Comparison of ENCODE assay signal across 15 cellular contexts in the genomic region with DNA sequence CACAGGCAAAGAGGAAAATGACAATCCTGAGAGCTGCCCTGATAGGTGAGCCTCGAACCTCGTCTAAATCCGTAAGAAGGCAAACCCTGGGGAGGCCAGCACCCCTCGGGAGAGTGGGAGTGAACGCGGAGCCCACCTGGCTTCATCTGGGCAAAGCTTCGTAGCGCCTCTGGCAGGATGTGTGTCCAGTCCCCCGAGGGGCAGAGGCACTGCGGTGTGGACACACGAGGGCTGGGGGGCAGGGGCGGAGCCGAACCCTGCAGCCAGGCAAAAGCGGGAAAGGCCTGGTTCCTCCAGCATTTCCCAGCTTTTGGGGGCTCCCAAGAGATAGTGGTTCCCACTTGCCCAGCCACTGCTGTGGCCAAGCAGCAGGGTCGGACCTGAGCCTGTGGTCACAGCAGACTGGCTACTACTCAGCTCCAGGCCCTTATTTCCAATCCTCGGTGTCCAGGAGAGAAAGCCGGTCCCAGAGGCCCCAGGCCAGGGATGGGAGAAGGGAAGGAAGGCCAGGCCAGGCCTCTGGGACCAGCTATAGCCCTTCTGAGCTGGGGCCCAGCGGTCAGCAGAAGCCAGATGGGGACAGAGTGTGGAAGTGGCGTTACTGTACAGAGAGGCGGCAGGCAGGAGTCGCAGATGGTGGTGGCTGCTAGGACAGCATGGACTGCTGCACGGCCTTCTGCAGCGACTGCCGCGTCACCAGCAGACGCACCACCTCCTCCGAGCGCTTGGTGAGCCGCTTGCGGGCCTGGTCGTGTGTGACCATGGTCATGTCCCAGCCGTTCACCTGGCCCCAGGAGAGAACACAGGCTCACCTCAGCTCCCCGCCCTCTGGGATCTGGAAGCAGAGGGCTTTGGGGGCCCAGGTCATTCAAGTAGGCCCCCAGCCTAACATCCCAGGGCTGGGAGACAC. TPM values are rescaled to one million over a fixed set of nuclear protein-coding genes. Genes with fewer than 3 reads are reported as not detected.
DNase-seq lines count a peak whose midpoint lies in the region; ATAC-seq, FAIRE-seq and TF ChIP-seq lines count a peak whose summit lies in the region.
"Had no signal": no experiment of that assay in that cellular context is flagged by ENCODE, and none has a peak within 500 bp of the region (broad histone marks: within the 10 kb centered on the region; RNA-seq: fewer than 3 reads in every experiment).

No MANE protein-coding gene starts in this region.

- no peak overlapping the region for H3K27ac Mint-ChIP-seq in CD8-positive, alpha-beta T cell

- no peak overlapping the region for H3K4ac ChIP-seq in H1 (replicated peaks; ENCODE audit: insufficient read length, low read depth, low read length)

- no peak for TF ChIP-seq CTCF in OCI-LY7 (conservative IDR thresholded peaks at IDR 0.05; ENCODE audit: low read length)
- TF ChIP-seq CTCF in H1 (IDR thresholded peaks at IDR 0.05; ENCODE audit: control extremely low read depth in 1 of 3, insufficient read depth in 1 of 3, low read depth in 1 of 3, low read length in 3 of 3): no peak
- TF ChIP-seq CTCF in osteoblast (IDR thresholded peaks at IDR 0.05; ENCODE audit: extremely low read depth, low read depth, low read length): no peak
- no peak for TF ChIP-seq CTCF in CD8-positive, alpha-beta T cell (IDR thresholded peaks at IDR 0.05)

- H3K9me3 ChIP-seq in OCI-LY7 (ENCODE audit: low read length) (no peaks in the 10 kb centered on the region), H1 (ENCODE audit: insufficient read depth in 2 of 2, low read depth in 1 of 2, low read length in 1 of 2) (no peaks in the 10 kb centered on the region), osteoblast (ENCODE audit: low read depth, low read length) (no peaks in the 10 kb centered on the region)
- no peaks in the 10 kb centered on the region for H3K9me3 ChIP-seq in CD8-positive, alpha-beta T cell (ENCODE audit: low read length)

- DNase-seq in OCI-LY7 (ENCODE audit: low spot score) (no peak), H1 (ENCODE audit: low read depth in 1 of 2, low spot score in 2 of 2) (no peak), osteoblast (ENCODE audit: insufficient read length, low spot score, missing footprints) (peak; percentile 66)
- no peak for DNase-seq in CD8-positive, alpha-beta T cell
- DNase-seq: C1 segment of cervical spinal cord, DMS 273 treated with DMSO at 0.1 percent for 48 hours, GDM1, KG1, NCI-H1048, NCI-H1436 treated with DMSO at 0.1 percent for 48 hours, NCI-H2029 treated with DMSO at 0.1 percent for 48 hours, NCI-H2171 treated with DMSO at 0.1 percent for 48 hours, NCI-H748 treated with DMSO at 0.1 percent for 48 hours had no signal

- H3K27me3 ChIP-seq in H1 (replicated peaks in 1 of 4; ENCODE audit: control insufficient read depth in 3 of 4, extremely low read depth in 1 of 4, insufficient read depth in 3 of 4, low read length in 3 of 4) (no peaks in the 10 kb centered on the region), osteoblast (ENCODE audit: insufficient read depth, low read length) (no peaks in the 10 kb centered on the region)
- H3K27me3 ChIP-seq in CD8-positive, alpha-beta T cell (ENCODE audit: insufficient read depth, low read length): no peaks in the 10 kb centered on the region

- no peak overlapping the region for H2BK12ac ChIP-seq in H1 (ENCODE audit: low read depth, low read length)

- ATAC-seq in HG02678 (IDR thresholded peaks at IDR 0.05; ENCODE audit: unreplicated experiment): no peak
- ATAC-seq in CD8-positive, alpha-beta T cell: no peak
- ATAC-seq: GM12878 had no signal

- H4K20me1 ChIP-seq in OCI-LY7 (ENCODE audit: insufficient read depth, low read length): no peaks in the 10 kb centered on the region
- peaks cover 4 to 11% of the 10 kb centered on the region in 2 experiments for H4K20me1 ChIP-seq in H1 (replicated peaks in 1 of 2; ENCODE audit: control insufficient read depth in 1 of 2, insufficient read depth in 2 of 2, low read length in 2 of 2)
- peaks cover 40% of the 10 kb centered on the region for H4K20me1 ChIP-seq in osteoblast (ENCODE audit: insufficient read depth, low read length)

- no peak overlapping the region for H2BK20ac ChIP-seq in H1 (ENCODE audit: low read length)

- CTCF ChIA-PET in OCI-LY7 (lab: Charles Lee; ENCODE audit: unreplicated experiment) (no interaction called here), H1 (lab: Charles Lee; ENCODE audit: partially characterized antibody) (interaction anchor here (0.7 to 1.9 kb wide), 4 partner anchors 14 to 293 kb away, joined by 3 to 9 read pairs (median 6); no protein-coding TSS in a partner anchor)
- CTCF ChIA-PET in CD8-positive, alpha-beta T cell (lab: Charles Lee): interaction anchor here (0.6 kb wide), 1 partner anchor 19 kb away, joined by 3 read pairs; no protein-coding TSS in a partner anchor

- H3K23me2 ChIP-seq in H1 (ENCODE audit: low read depth, low read length): peaks cover 9% of the 10 kb centered on the region; the same call in 1 of the 2 replicates

- no peak overlapping the region for H2AFZ ChIP-seq in OCI-LY7 (ENCODE audit: low read length)
- no peak overlapping the region for H2AFZ ChIP-seq in H1 (ENCODE audit: low read length)
- H2AFZ ChIP-seq in osteoblast (ENCODE audit: low read length): no peak overlapping the region

- no peaks in the 10 kb centered on the region for H3K9me2 ChIP-seq in OCI-LY7 (ENCODE audit: insufficient read depth, low read length)

- no peak for TF ChIP-seq EP300 in H1 (IDR thresholded peaks at IDR 0.05; ENCODE audit: borderline replicate concordance in 1 of 2, low read depth in 2 of 2, low read length in 2 of 2)

- H3K27ac ChIP-seq in OCI-LY7 (ENCODE audit: low read depth, low read length, poor library complexity, severe bottlenecking) (no peak overlapping the region), H1 (ENCODE audit: low read depth, low read length) (0 out of 2 replicates have a peak overlapping the region, but pooled peaks have one; percentile 10), osteoblast (ENCODE audit: low read depth, low read length) (no peak overlapping the region)
- H3K27ac ChIP-seq in CD8-positive, alpha-beta T cell (ENCODE audit: low read depth, low read length): no peak overlapping the region

- H3K9ac ChIP-seq in H1 (replicated peaks in 1 of 4; ENCODE audit: extremely low read depth in 1 of 4, low read depth in 3 of 4, low read length in 3 of 4): no peak overlapping the region

- H3K4me2 ChIP-seq in OCI-LY7 (ENCODE audit: low read length): no peak overlapping the region
- H3K4me2 ChIP-seq in H1 (ENCODE audit: insufficient read depth in 1 of 2, low read depth in 2 of 2, low read length in 2 of 2): no peak overlapping the region
- no peak overlapping the region for H3K4me2 ChIP-seq in osteoblast (ENCODE audit: insufficient read depth, low read length)

- peaks cover 8% of the 10 kb centered on the region for H3K4me1 ChIP-seq in OCI-LY7 (ENCODE audit: insufficient read depth, low read length, poor library complexity, severe bottlenecking)
- H3K4me1 ChIP-seq in H1 (replicated peaks in 1 of 4; ENCODE audit: control insufficient read depth in 3 of 4, insufficient read depth in 4 of 4, low read length in 3 of 4): peaks cover 0 to 7% (median 5%) of the 10 kb centered on the region in 4 experiments; a peak in 6 of 7 replicates
- peaks cover 30% of the 10 kb centered on the region for H3K4me1 ChIP-seq in osteoblast (ENCODE audit: insufficient read depth, low read length)
- peaks cover 8% of the 10 kb centered on the region for H3K4me1 ChIP-seq in CD8-positive, alpha-beta T cell (ENCODE audit: insufficient read depth, low read length)

- H3K56ac ChIP-seq in H1 (replicated peaks; ENCODE audit: insufficient read length, low read depth, low read length): no peak overlapping the region

- intact Hi-C loops in OCI-LY7 (cut with micrococcal nuclease; ENCODE audit: unreplicated experiment): no loop called here
- intact Hi-C loops in CD8-positive, alpha-beta T cell (cut with DNase I, micrococcal nuclease): no loop called here

- 88% methylated on average over 33 of the region's 33 CpGs; no CpG with 5 or more reads in 1 of the 2 experiments for WGBS in H1 (ENCODE audit: extremely low coverage in 1 of 2, insufficient coverage in 1 of 2, insufficient read length in 1 of 2, insufficient replicate concordance in 2 of 2, low coverage in 1 of 2, low lambda C conversion rate in 2 of 2, missing lambda C conversion rate in 1 of 2), 2 experiments

- no peak for TF ChIP-seq POLR2A in H1 (IDR thresholded peaks at IDR 0.05; ENCODE audit: control extremely low read depth in 1 of 2, low read depth in 2 of 2, low read length in 2 of 2)

- no peak overlapping the region for H3K18ac ChIP-seq in H1 (ENCODE audit: extremely low read depth, low read length)

- H3K4me3 ChIP-seq in OCI-LY7 (ENCODE audit: low read depth, low read length, poor library complexity, severe bottlenecking) (no peak overlapping the region), H1 (ENCODE audit: extremely low read depth in 1 of 4, insufficient read depth in 2 of 4, low read depth in 3 of 4, low read length in 4 of 4) (no peak overlapping the region), osteoblast (ENCODE audit: insufficient read depth, low read length) (no peak overlapping the region)
- no peak overlapping the region for H3K4me3 ChIP-seq in CD8-positive, alpha-beta T cell (ENCODE audit: low read depth, low read length)
- H3K4me3 ChIP-seq: GM12878 had no signal

- H3K36me3 Mint-ChIP-seq in CD8-positive, alpha-beta T cell: no peaks in the 10 kb centered on the region

- no peak overlapping the region for H2BK15ac ChIP-seq in H1 (ENCODE audit: low read length)

- no peak overlapping the region for H2AK5ac ChIP-seq in H1 (ENCODE audit: low read depth, low read length)

- H3K23ac ChIP-seq in H1 (ENCODE audit: insufficient read length): no peak overlapping the region

- POLR2A ChIA-PET in OCI-LY7 (lab: Charles Lee) (no interaction called here), H1 (lab: Charles Lee; ENCODE audit: partially characterized antibody) (interaction anchor here (1.1 to 12.7 kb wide), 3 partner anchors 10 to 27 kb away, joined by 3 to 194 read pairs (median 4); a partner anchor contains a TSS)
- POLR2A ChIA-PET in CD8-positive, alpha-beta T cell (lab: Charles Lee): interaction anchor here (1.6 kb wide), 1 partner anchor 16 kb away, joined by 3 read pairs; no protein-coding TSS in a partner anchor

- H4K8ac ChIP-seq in H1 (ENCODE audit: extremely low read depth, insufficient read depth, low read length): no peak overlapping the region; the same call in 1 of the 2 replicates

- no peak overlapping the region for H3K4me3 Mint-ChIP-seq in CD8-positive, alpha-beta T cell

- H3K79me2 ChIP-seq in OCI-LY7 (ENCODE audit: insufficient read depth, low read depth, low read length) (no peaks in the 10 kb centered on the region), H1 (ENCODE audit: control insufficient read depth in 1 of 2, insufficient read depth in 2 of 2, low read length in 2 of 2) (peaks cover 0 to 10% of the 10 kb centered on the region in 2 experiments; a peak in 1 of 4 replicates), osteoblast (ENCODE audit: insufficient read depth, low read length) (peaks cover 44% of the 10 kb centered on the region)

- H3K9me3 Mint-ChIP-seq in CD8-positive, alpha-beta T cell: no peaks in the 10 kb centered on the region

- no peak for TF ChIP-seq RAD21 in H1 (IDR thresholded peaks at IDR 0.05 in 1 of 2, conservative IDR thresholded peaks at IDR 0.05 in 1 of 2; ENCODE audit: low read depth in 2 of 2, low read length in 2 of 2)

- H2BK5ac ChIP-seq in H1 (ENCODE audit: low read depth, low read length): no peak overlapping the region

- TSS peak; percentile 43 for BruUV-seq in OCI-LY7 (replicated peaks; lab: Mats Ljungman, UMichigan)

- H3K14ac ChIP-seq in H1 (ENCODE audit: insufficient read length): no peak overlapping the region

- FAIRE-seq in H1 (lab: Jason Lieb, UNC): no peak
- FAIRE-seq: GM12878 had no signal

- no peak overlapping the region for H4K5ac ChIP-seq in H1 (ENCODE audit: insufficient read length, low read depth, low read length)

- H3K27me3 Mint-ChIP-seq in CD8-positive, alpha-beta T cell (ENCODE audit: low read depth): no peaks in the 10 kb centered on the region

- H3K36me3 ChIP-seq in OCI-LY7 (ENCODE audit: insufficient read depth, low read length): no peaks in the 10 kb centered on the region
- peaks cover 0 to 6% (median 2%) of the 10 kb centered on the region in 4 experiments; a peak in 3 of 8 replicates for H3K36me3 ChIP-seq in H1 (ENCODE audit: control insufficient read depth in 2 of 4, insufficient read depth in 4 of 4, low read length in 3 of 4)
- H3K36me3 ChIP-seq in osteoblast (ENCODE audit: insufficient read depth, low read length): peaks cover 25% of the 10 kb centered on the region
- H3K36me3 ChIP-seq in CD8-positive, alpha-beta T cell (ENCODE audit: insufficient read depth, low read length): no peaks in the 10 kb centered on the region

- H3K4me1 Mint-ChIP-seq in CD8-positive, alpha-beta T cell (ENCODE audit: low read depth): peaks cover 11% of the 10 kb centered on the region

- no peak overlapping the region for H2BK120ac ChIP-seq in H1 (replicated peaks; ENCODE audit: low read depth, low read length)

- no peak overlapping the region for H4K91ac ChIP-seq in H1 (replicated peaks; ENCODE audit: insufficient read length, low read length)

- H3K79me1 ChIP-seq in H1 (ENCODE audit: low read depth, low read length): peaks cover 12% of the 10 kb centered on the region

RNA-seq across cellular contexts. Expression of a gene that starts 5.0 kb away (rescaled TPM):
- 12.4 and 19.8 TPM in 2 replicates for total RNA-seq in OCI-LY7 (2014; rRNA removed; shearing (Covaris generic))
- total RNA-seq in OCI-LY7 (2022) (24.3 and 24.8 TPM in 2 replicates), osteoblast (149 and 164 TPM in 2 replicates)
- 81.8 and 83.5 TPM in 2 replicates for total RNA-seq in H1 (2021; fragmentation: NEBNext Ultra II Directional; extraction: Animal tissue kit (Norgen Biotek cat#: 25700))
- polyA plus RNA-seq in H1 (2011; rRNA removed): 65.3 and 87.8 TPM in 2 replicates
- polyA plus RNA-seq in H1 (2011; cell fraction: cytosol; rRNA removed): 57.7 TPM
- 65.3 TPM for polyA plus RNA-seq in H1 (2011; cell fraction: nucleus; rRNA removed)
- polyA plus RNA-seq in H1 (2012, experiment 1 of 2): 52.0 to 62.8 TPM (median 59.9 TPM) in 4 replicates
- 59.4 TPM for polyA plus RNA-seq in H1 (2012, experiment 2 of 2)
- 43.5 TPM for polyA plus RNA-seq in H1 (2013, experiment 1 of 2)
- 41.3 TPM for polyA plus RNA-seq in H1 (2013, experiment 2 of 2)
- polyA minus RNA-seq in H1 (2011; rRNA and poly(A)+ RNA removed): 24.4 and 26.0 TPM in 2 replicates
- 40.2 TPM for polyA minus RNA-seq in H1 (2011; cell fraction: cytosol; rRNA and poly(A)+ RNA removed)
- polyA minus RNA-seq in H1 (2011; cell fraction: nucleus; rRNA and poly(A)+ RNA removed): 31.9 TPM
- 1 to 10 TPM; 5.5 to 5.8 TPM for total RNA-seq in CD8-positive, alpha-beta T cell

RNA-seq across cellular contexts. Expression of a gene that starts 5.3 kb away (rescaled TPM):
- total RNA-seq in OCI-LY7 (2014; rRNA removed; shearing (Covaris generic)): 32.5 and 36.0 TPM in 2 replicates
- total RNA-seq in OCI-LY7 (2022) (53.7 and 54.6 TPM in 2 replicates), osteoblast (12.7 and 13.8 TPM in 2 replicates)
- total RNA-seq in H1 (2021; fragmentation: NEBNext Ultra II Directional; extraction: Animal tissue kit (Norgen Biotek cat#: 25700)): 81.5 and 86.5 TPM in 2 replicates
- polyA plus RNA-seq in H1 (2011; rRNA removed): 193 and 201 TPM in 2 replicates
- 142 TPM for polyA plus RNA-seq in H1 (2011; cell fraction: cytosol; rRNA removed)
- polyA plus RNA-seq in H1 (2011; cell fraction: nucleus; rRNA removed): 66.9 TPM
- polyA plus RNA-seq in H1 (2012, experiment 1 of 2): 63.1 to 87.1 TPM (median 69.6 TPM) in 4 replicates
- 188 TPM for polyA plus RNA-seq in H1 (2012, experiment 2 of 2)
- 195 TPM for polyA plus RNA-seq in H1 (2013, experiment 1 of 2)
- polyA plus RNA-seq in H1 (2013, experiment 2 of 2): 204 TPM
- 7.8 and 11.7 TPM in 2 replicates for polyA minus RNA-seq in H1 (2011; rRNA and poly(A)+ RNA removed)
- polyA minus RNA-seq in H1 (2011; cell fraction: cytosol; rRNA and poly(A)+ RNA removed): 45.8 TPM
- polyA minus RNA-seq in H1 (2011; cell fraction: nucleus; rRNA and poly(A)+ RNA removed): 29.2 TPM
- total RNA-seq in CD8-positive, alpha-beta T cell: 10 to 100 TPM; 39.4 to 41.6 TPM

RNA-seq across cellular contexts. Expression of a gene that starts 26.8 kb away (rescaled TPM):
- total RNA-seq in OCI-LY7 (2014; rRNA removed; shearing (Covaris generic)): 5.6 and 6.7 TPM in 2 replicates
- 11.9 and 13.6 TPM in 2 replicates for total RNA-seq in OCI-LY7 (2022)
- 12.9 and 16.4 TPM in 2 replicates for total RNA-seq in H1 (2021; fragmentation: NEBNext Ultra II Directional; extraction: Animal tissue kit (Norgen Biotek cat#: 25700))
- polyA plus RNA-seq in H1 (2011; rRNA removed): 11.6 and 13.1 TPM in 2 replicates
- 11.9 TPM for polyA plus RNA-seq in H1 (2011; cell fraction: cytosol; rRNA removed)
- polyA plus RNA-seq in H1 (2011; cell fraction: nucleus; rRNA removed): 22.3 TPM
- 13.0 to 16.4 TPM (median 15.1 TPM) in 4 replicates for polyA plus RNA-seq in H1 (2012, experiment 1 of 2)
- 19.1 TPM for polyA plus RNA-seq in H1 (2012, experiment 2 of 2)
- 22.0 TPM for polyA plus RNA-seq in H1 (2013, experiment 1 of 2)
- 21.1 TPM for polyA plus RNA-seq in H1 (2013, experiment 2 of 2)
- 12.1 and 12.4 TPM in 2 replicates for polyA minus RNA-seq in H1 (2011; rRNA and poly(A)+ RNA removed)
- polyA minus RNA-seq in H1 (2011; cell fraction: cytosol; rRNA and poly(A)+ RNA removed): 6.5 TPM
- polyA minus RNA-seq in H1 (2011; cell fraction: nucleus; rRNA and poly(A)+ RNA removed): 13.1 TPM
- total RNA-seq in osteoblast: 34.7 and 46.0 TPM in 2 replicates
- total RNA-seq in CD8-positive, alpha-beta T cell: 1 to 10 TPM; 3.1 to 4.2 TPM

RNA-seq across cellular contexts. Expression of a gene that starts 27.3 kb away (rescaled TPM):
- total RNA-seq in OCI-LY7 (2014; rRNA removed; shearing (Covaris generic)): 17.0 and 21.4 TPM in 2 replicates
- total RNA-seq in OCI-LY7 (2022): 15.7 and 16.9 TPM in 2 replicates
- total RNA-seq in H1 (2021; fragmentation: NEBNext Ultra II Directional; extraction: Animal tissue kit (Norgen Biotek cat#: 25700)): 36.7 and 37.3 TPM in 2 replicates
- polyA plus RNA-seq in H1 (2011; rRNA removed): 28.6 and 35.5 TPM in 2 replicates
- 31.3 TPM for polyA plus RNA-seq in H1 (2011; cell fraction: cytosol; rRNA removed)
- polyA plus RNA-seq in H1 (2011; cell fraction: nucleus; rRNA removed): 30.6 TPM
- polyA plus RNA-seq in H1 (2012, experiment 1 of 2): 23.2 to 29.6 TPM (median 26.8 TPM) in 4 replicates
- 30.1 TPM for polyA plus RNA-seq in H1 (2012, experiment 2 of 2)
- 17.8 TPM for polyA plus RNA-seq in H1 (2013, experiment 1 of 2)
- 18.5 TPM for polyA plus RNA-seq in H1 (2013, experiment 2 of 2)
- 52.4 and 60.5 TPM in 2 replicates for polyA minus RNA-seq in H1 (2011; rRNA and poly(A)+ RNA removed)
- polyA minus RNA-seq in H1 (2011; cell fraction: cytosol; rRNA and poly(A)+ RNA removed): 28.8 TPM
- polyA minus RNA-seq in H1 (2011; cell fraction: nucleus; rRNA and poly(A)+ RNA removed): 26.7 TPM
- 8.3 and 13.8 TPM in 2 replicates for total RNA-seq in osteoblast
- 1 to 10 TPM; 2.4 to 3.0 TPM for total RNA-seq in CD8-positive, alpha-beta T cell

RNA-seq across cellular contexts. Expression of a gene that starts 32.6 kb away (rescaled TPM):
- 143 and 150 TPM in 2 replicates for total RNA-seq in OCI-LY7 (2014; rRNA removed; shearing (Covaris generic))
- total RNA-seq in OCI-LY7 (2022): 173 and 195 TPM in 2 replicates
- total RNA-seq in H1 (2021; fragmentation: NEBNext Ultra II Directional; extraction: Animal tissue kit (Norgen Biotek cat#: 25700)): 15.5 and 15.6 TPM in 2 replicates
- polyA plus RNA-seq in H1 (2011; rRNA removed): 12.0 and 14.2 TPM in 2 replicates
- 11.7 TPM for polyA plus RNA-seq in H1 (2011; cell fraction: cytosol; rRNA removed)
- polyA plus RNA-seq in H1 (2011; cell fraction: nucleus; rRNA removed): 16.5 TPM
- 12.6 to 18.3 TPM (median 15.5 TPM) in 4 replicates for polyA plus RNA-seq in H1 (2012, experiment 1 of 2)
- 17.0 TPM for polyA plus RNA-seq in H1 (2012, experiment 2 of 2)
- polyA plus RNA-seq in H1 (2013, experiment 1 of 2): 9.6 TPM
- polyA plus RNA-seq in H1 (2013, experiment 2 of 2): 10.6 TPM
- polyA minus RNA-seq in H1 (2011; rRNA and poly(A)+ RNA removed): 11.4 and 14.2 TPM in 2 replicates
- polyA minus RNA-seq in H1 (2011; cell fraction: cytosol; rRNA and poly(A)+ RNA removed): 6.0 TPM
- 6.3 TPM for polyA minus RNA-seq in H1 (2011; cell fraction: nucleus; rRNA and poly(A)+ RNA removed)
- total RNA-seq in osteoblast: 0.36 TPM in 1 of 2 replicates, not detected in the other
- 10 to 100 TPM; 15.3 to 18.7 TPM for total RNA-seq in CD8-positive, alpha-beta T cell
